Comparison of ENCODE assay signal across 8 cellular contexts in the genomic region with DNA sequence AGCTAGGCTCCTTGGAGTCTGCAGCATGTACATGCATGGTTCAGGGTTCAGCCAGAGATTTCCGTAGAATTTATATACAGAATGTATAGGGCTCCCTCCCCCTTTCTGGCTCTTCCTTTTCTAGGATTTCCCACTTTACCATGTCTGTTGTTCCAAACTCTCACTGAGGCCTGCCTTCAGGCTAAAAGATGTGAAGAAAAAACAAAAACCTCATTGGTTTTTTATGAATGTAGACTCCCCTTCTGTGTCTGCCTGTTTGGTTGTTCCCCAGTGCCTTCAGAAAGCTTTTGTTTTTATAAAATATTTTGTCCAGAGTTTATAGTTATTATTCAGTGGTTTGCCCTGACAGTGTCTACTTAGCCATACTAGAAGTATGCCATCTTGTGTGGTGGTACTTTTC. TPM values are rescaled to one million over a fixed set of nuclear protein-coding genes. Genes with fewer than 3 reads are reported as not detected.
DNase-seq lines count a peak whose midpoint lies in the region; ATAC-seq, FAIRE-seq and TF ChIP-seq lines count a peak whose summit lies in the region.

No MANE protein-coding gene starts in this region.

- H3K4me3 ChIP-seq in GM08714 (ENCODE audit: low read length) = peak overlapping the region; percentile 93
- H3K4me3 ChIP-seq in SK-N-MC = peak overlapping the region; percentile 96
- peak overlapping the region in 1 of 3 experiments; percentile 10 for H3K4me3 ChIP-seq in endothelial cell of umbilical vein (replicated peaks in 1 of 3; ENCODE audit: insufficient read depth in 1 of 3, low read depth in 1 of 3, low read length in 3 of 3)
- no peak overlapping the region for H3K4me3 ChIP-seq in trophoblast cell (ENCODE audit: low read depth, low read length)

- peaks cover 6% of the 10 kb centered on the region for H4K20me1 ChIP-seq in endothelial cell of umbilical vein (replicated peaks; ENCODE audit: control insufficient read depth, extremely low read depth, insufficient read depth, low read length)

- dilution Hi-C loops in endothelial cell of umbilical vein (cut with MboI; ENCODE audit: extremely low pct_ligation_motif_present, low sequenced_read_pairs) = no loop called here

- H3K4ac ChIP-seq in trophoblast cell (ENCODE audit: low read depth, low read length) = peak overlapping the region; percentile 96

- H3K36me3 ChIP-seq in SK-N-MC (ENCODE audit: insufficient read depth, low read length) = peaks cover 27% of the 10 kb centered on the region
- H3K36me3 ChIP-seq in endothelial cell of umbilical vein (ENCODE audit: control insufficient read depth in 2 of 2, extremely low read depth in 1 of 2, insufficient read depth in 2 of 2, low read length in 2 of 2) = peaks cover 0 to 2% of the 10 kb centered on the region in 2 experiments
- peaks cover 0 to 2% of the 10 kb centered on the region in 2 experiments for H3K36me3 ChIP-seq in trophoblast cell (ENCODE audit: control insufficient read depth in 1 of 2, insufficient read depth in 2 of 2, low read length in 2 of 2)

- no peak overlapping the region for H2BK12ac ChIP-seq in trophoblast cell (ENCODE audit: low read length)

- TF ChIP-seq POLR2A in endothelial cell of umbilical vein (IDR thresholded peaks at IDR 0.05; ENCODE audit: low read depth, low read length) = no peak

- H2AFZ ChIP-seq in endothelial cell of umbilical vein (ENCODE audit: low read depth, low read length) = no peak overlapping the region
- no peak overlapping the region for H2AFZ ChIP-seq in trophoblast cell (ENCODE audit: insufficient read depth, low read length, poor library complexity)

- H3K4me2 ChIP-seq in endothelial cell of umbilical vein (ENCODE audit: insufficient read depth, low read length) = peak overlapping the region; percentile 99
- H3K4me2 ChIP-seq in trophoblast cell (ENCODE audit: low read length) = peak overlapping the region; percentile 20

- DNase-seq in SK-N-MC (ENCODE audit: low read depth, low spot score) (no peak), endothelial cell of umbilical vein (ENCODE audit: low read depth, low spot score) (no peak), trophoblast cell (no peak), NCI-H1930 (lab: John Stamatoyannopoulos, UW) (no peak), ureter (ENCODE audit: low spot score) (no peak), activated gamma-delta T cell treated with Interleukin-2 at 50 U/mL for 16 hours (no peak)

- H2AK5ac ChIP-seq in trophoblast cell (ENCODE audit: low read length) = no peak overlapping the region

- BruUV-seq in endothelial cell of umbilical vein (replicated peaks; lab: Mats Ljungman, UMichigan) = no TSS peak

- H3K79me1 ChIP-seq in trophoblast cell (ENCODE audit: low read length) = peaks cover 5% of the 10 kb centered on the region

- H3K27ac ChIP-seq in SK-N-MC (0 out of 2 replicates have a peak overlapping the region, but pooled peaks have one; percentile 2), endothelial cell of umbilical vein (ENCODE audit: insufficient read depth, low read depth, low read length) (no peak overlapping the region), trophoblast cell (ENCODE audit: low read depth, low read length) (no peak overlapping the region)

- H3K18ac ChIP-seq in trophoblast cell (ENCODE audit: low read length) = no peak overlapping the region

- H3K4me1 ChIP-seq in endothelial cell of umbilical vein (ENCODE audit: control insufficient read depth, extremely low read depth, insufficient read depth, low read length) = peaks cover 46% of the 10 kb centered on the region
- peaks cover 2% of the 10 kb centered on the region in 2 experiments for H3K4me1 ChIP-seq in trophoblast cell (ENCODE audit: control insufficient read depth in 1 of 2, insufficient read depth in 2 of 2, low read length in 2 of 2)

- no peak overlapping the region for H2BK120ac ChIP-seq in trophoblast cell (ENCODE audit: insufficient read depth, low read length, poor library complexity)

- no peak overlapping the region for H2BK5ac ChIP-seq in trophoblast cell (ENCODE audit: low read depth, low read length, poor library complexity)

- intact Hi-C loops in endothelial cell of umbilical vein (cut with micrococcal nuclease) = no loop called here

- WGBS in trophoblast cell (ENCODE audit: extremely low coverage, insufficient coverage, insufficient read length) = no CpG with 5 or more reads among the region's 1 CpG

- H3K9ac ChIP-seq in SK-N-MC (ENCODE audit: insufficient read length) (peak overlapping the region; percentile 94), endothelial cell of umbilical vein (replicated peaks; ENCODE audit: extremely low read depth, insufficient read depth, low read length) (no peak overlapping the region), trophoblast cell (ENCODE audit: low read length) (no peak overlapping the region)

- no peak for FAIRE-seq in endothelial cell of umbilical vein (lab: Jason Lieb, UNC)

- no peak for ATAC-seq in GM19397 (IDR thresholded peaks at IDR 0.05; ENCODE audit: unreplicated experiment)

- CTCF ChIA-PET in endothelial cell of umbilical vein (lab: Charles Lee) = no interaction called here

- H3K79me2 ChIP-seq in endothelial cell of umbilical vein (ENCODE audit: control insufficient read depth, insufficient read depth, low read length) = peaks cover 85% of the 10 kb centered on the region
- peaks cover 14% of the 10 kb centered on the region for H3K79me2 ChIP-seq in trophoblast cell (ENCODE audit: control insufficient read depth, insufficient read depth, low read length, poor library complexity)

- H3K27me3 ChIP-seq in endothelial cell of umbilical vein (ENCODE audit: control insufficient read depth in 2 of 2, insufficient read depth in 2 of 2, low read length in 2 of 2) (no peaks in the 10 kb centered on the region), trophoblast cell (ENCODE audit: insufficient read depth, low read length) (no peaks in the 10 kb centered on the region)

- no peak overlapping the region for H4K12ac ChIP-seq in trophoblast cell (ENCODE audit: low read depth, low read length)

- TF ChIP-seq CTCF in endothelial cell of umbilical vein (IDR thresholded peaks at IDR 0.05; ENCODE audit: extremely low read depth in 1 of 2, insufficient read depth in 1 of 2, low read depth in 1 of 2, low read length in 2 of 2) = no peak

- no peak overlapping the region for H3K23ac ChIP-seq in trophoblast cell (ENCODE audit: low read length)

- POLR2A ChIA-PET in endothelial cell of umbilical vein (lab: Charles Lee) = no interaction called here

- H3K9me3 ChIP-seq in SK-N-MC (ENCODE audit: low read depth, low read length) (no peaks in the 10 kb centered on the region), endothelial cell of umbilical vein (replicated peaks; ENCODE audit: control insufficient read depth, insufficient read depth, low read length) (no peaks in the 10 kb centered on the region), trophoblast cell (ENCODE audit: insufficient read depth, low read depth, low read length) (no peaks in the 10 kb centered on the region)

- H4K8ac ChIP-seq in trophoblast cell (ENCODE audit: low read depth, low read length) = no peak overlapping the region

- no peak overlapping the region for H3K14ac ChIP-seq in trophoblast cell (ENCODE audit: low read length)

- no peak overlapping the region for H4K91ac ChIP-seq in trophoblast cell (ENCODE audit: low read depth, low read length)

- H3K9me1 ChIP-seq in endothelial cell of umbilical vein (replicated peaks; ENCODE audit: control insufficient read depth, extremely low read depth, insufficient read depth, low read length) = no peaks in the 10 kb centered on the region

TF ChIP-seq in endothelial cell of umbilical vein, 7 proteins besides CTCF, POLR2A, EP300 and RAD21:
- TF ChIP-seq FOS (IDR thresholded peaks at IDR 0.05; ENCODE audit: borderline replicate concordance, insufficient read depth, low read length) = no peak
- TF ChIP-seq GATA2 (IDR thresholded peaks at IDR 0.05; ENCODE audit: insufficient read depth, insufficient read length, low read depth, low read length) = no peak
- TF ChIP-seq, protein P1, sequence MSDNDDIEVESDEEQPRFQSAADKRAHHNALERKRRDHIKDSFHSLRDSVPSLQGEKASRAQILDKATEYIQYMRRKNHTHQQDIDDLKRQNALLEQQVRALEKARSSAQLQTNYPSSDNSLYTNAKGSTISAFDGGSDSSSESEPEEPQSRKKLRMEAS (IDR thresholded peaks at IDR 0.05; ENCODE audit: insufficient read depth, insufficient read length) = no peak
- TF ChIP-seq EZH2 (IDR thresholded peaks at IDR 0.05; ENCODE audit: borderline replicate concordance, low read depth, low read length, severe bottlenecking) = no peak
- TF ChIP-seq POLR2AphosphoS5 (IDR thresholded peaks at IDR 0.05; ENCODE audit: insufficient read depth, low read depth, low read length) = no peak
- TF ChIP-seq JUN (IDR thresholded peaks at IDR 0.05; ENCODE audit: borderline replicate concordance, insufficient read depth, insufficient read length, low read depth) = no peak
- TF ChIP-seq MYC (IDR thresholded peaks at IDR 0.05; ENCODE audit: low read depth, low read length) = no peak

RNA-seq across cellular contexts. Expression of a gene that starts 3.6 kb away (rescaled TPM):
- total RNA-seq in endothelial cell of umbilical vein (147 and 152 TPM in 2 replicates), ureter (137 TPM)
- 49.9 and 65.7 TPM in 2 replicates for polyA plus RNA-seq in endothelial cell of umbilical vein
- 113 and 124 TPM in 2 replicates for polyA plus RNA-seq in endothelial cell of umbilical vein (2011; cell fraction: cytosol; rRNA removed)
- polyA plus RNA-seq in endothelial cell of umbilical vein (2011; cell fraction: nucleus; rRNA removed) = 62.7 and 69.5 TPM in 2 replicates
- polyA plus RNA-seq in endothelial cell of umbilical vein (2012) = 131 and 161 TPM in 2 replicates
- 34.1 and 35.6 TPM in 2 replicates for polyA minus RNA-seq in endothelial cell of umbilical vein
- 33.0 TPM for polyA minus RNA-seq in endothelial cell of umbilical vein (2011; cell fraction: cytosol; rRNA and poly(A)+ RNA removed)
- 70.7 and 82.1 TPM in 2 replicates for polyA minus RNA-seq in endothelial cell of umbilical vein (2011; cell fraction: nucleus; rRNA and poly(A)+ RNA removed)
- polyA plus RNA-seq in trophoblast cell (2013) = 152 and 159 TPM in 2 replicates

RNA-seq across cellular contexts. Expression of a gene that starts 30.5 kb away (rescaled TPM):
- total RNA-seq in endothelial cell of umbilical vein (25.1 and 25.4 TPM in 2 replicates), ureter (91.7 TPM)
- 1.5 and 1.7 TPM in 2 replicates for polyA plus RNA-seq in endothelial cell of umbilical vein
- polyA plus RNA-seq in endothelial cell of umbilical vein (2011; cell fraction: cytosol; rRNA removed) = 1.7 and 2.5 TPM in 2 replicates
- 12.5 and 12.9 TPM in 2 replicates for polyA plus RNA-seq in endothelial cell of umbilical vein (2011; cell fraction: nucleus; rRNA removed)
- polyA plus RNA-seq in endothelial cell of umbilical vein (2012) = 12.9 and 13.2 TPM in 2 replicates
- 20.8 and 33.1 TPM in 2 replicates for polyA minus RNA-seq in endothelial cell of umbilical vein
- 31.9 TPM for polyA minus RNA-seq in endothelial cell of umbilical vein (2011; cell fraction: cytosol; rRNA and poly(A)+ RNA removed)
- 33.0 and 37.7 TPM in 2 replicates for polyA minus RNA-seq in endothelial cell of umbilical vein (2011; cell fraction: nucleus; rRNA and poly(A)+ RNA removed)
- 27.7 and 28.0 TPM in 2 replicates for polyA plus RNA-seq in trophoblast cell (2013)
